1 cellular context compared by ENCODE assay signal in the genomic region with DNA sequence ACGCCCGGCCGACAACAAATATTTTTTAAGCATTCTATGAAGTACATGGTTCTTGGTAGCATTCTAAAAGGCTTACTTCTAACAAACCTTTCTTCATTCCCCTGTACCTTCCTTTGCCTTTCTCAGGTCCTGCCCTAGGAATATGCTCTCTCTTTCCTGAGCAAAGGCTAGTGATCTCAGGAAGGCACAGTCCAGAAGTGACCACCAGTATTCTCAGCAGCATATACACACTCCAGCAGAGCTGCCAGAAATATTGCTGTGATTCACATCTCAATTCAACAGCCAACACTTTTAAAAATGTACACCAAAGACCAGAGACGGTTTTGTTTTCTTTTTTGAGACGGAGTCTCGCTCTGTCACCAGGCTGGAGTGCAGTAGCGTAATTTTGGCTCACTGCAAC.
TF ChIP-seq lines count a peak whose summit lies in the region.

No MANE protein-coding gene starts in this region.

TF ChIP-seq in WTC11, 78 proteins besides CTCF, POLR2A, EP300 and RAD21 (continued from another document):
- TF ChIP-seq, protein P1, sequence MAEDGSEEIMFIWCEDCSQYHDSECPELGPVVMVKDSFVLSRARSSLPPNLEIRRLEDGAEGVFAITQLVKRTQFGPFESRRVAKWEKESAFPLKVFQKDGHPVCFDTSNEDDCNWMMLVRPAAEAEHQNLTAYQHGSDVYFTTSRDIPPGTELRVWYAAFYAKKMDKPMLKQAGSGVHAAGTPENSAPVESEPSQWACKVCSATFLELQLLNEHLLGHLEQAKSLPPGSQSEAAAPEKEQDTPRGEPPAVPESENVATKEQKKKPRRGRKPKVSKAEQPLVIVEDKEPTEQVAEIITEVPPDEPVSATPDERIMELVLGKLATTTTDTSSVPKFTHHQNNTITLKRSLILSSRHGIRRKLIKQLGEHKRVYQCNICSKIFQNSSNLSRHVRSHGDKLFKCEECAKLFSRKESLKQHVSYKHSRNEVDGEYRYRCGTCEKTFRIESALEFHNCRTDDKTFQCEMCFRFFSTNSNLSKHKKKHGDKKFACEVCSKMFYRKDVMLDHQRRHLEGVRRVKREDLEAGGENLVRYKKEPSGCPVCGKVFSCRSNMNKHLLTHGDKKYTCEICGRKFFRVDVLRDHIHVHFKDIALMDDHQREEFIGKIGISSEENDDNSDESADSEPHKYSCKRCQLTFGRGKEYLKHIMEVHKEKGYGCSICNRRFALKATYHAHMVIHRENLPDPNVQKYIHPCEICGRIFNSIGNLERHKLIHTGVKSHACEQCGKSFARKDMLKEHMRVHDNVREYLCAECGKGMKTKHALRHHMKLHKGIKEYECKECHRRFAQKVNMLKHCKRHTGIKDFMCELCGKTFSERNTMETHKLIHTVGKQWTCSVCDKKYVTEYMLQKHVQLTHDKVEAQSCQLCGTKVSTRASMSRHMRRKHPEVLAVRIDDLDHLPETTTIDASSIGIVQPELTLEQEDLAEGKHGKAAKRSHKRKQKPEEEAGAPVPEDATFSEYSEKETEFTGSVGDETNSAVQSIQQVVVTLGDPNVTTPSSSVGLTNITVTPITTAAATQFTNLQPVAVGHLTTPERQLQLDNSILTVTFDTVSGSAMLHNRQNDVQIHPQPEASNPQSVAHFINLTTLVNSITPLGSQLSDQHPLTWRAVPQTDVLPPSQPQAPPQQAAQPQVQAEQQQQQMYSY (CRISPR knock-in tag; IDR thresholded peaks at IDR 0.05) = no peak
- TF ChIP-seq ESRRA (CRISPR knock-in tag; IDR thresholded peaks at IDR 0.05; ENCODE audit: borderline replicate concordance) (no peak), TEAD4 (CRISPR knock-in tag; IDR thresholded peaks at IDR 0.05) (no peak), GRHL2 (CRISPR knock-in tag; IDR thresholded peaks at IDR 0.05; ENCODE audit: insufficient replicate concordance, severe bottlenecking) (no peak), FOXJ3 (CRISPR knock-in tag; IDR thresholded peaks at IDR 0.05; ENCODE audit: borderline replicate concordance) (no peak), PREB (CRISPR knock-in tag; IDR thresholded peaks at IDR 0.05; ENCODE audit: borderline replicate concordance) (no peak)
- TF ChIP-seq, protein P2, sequence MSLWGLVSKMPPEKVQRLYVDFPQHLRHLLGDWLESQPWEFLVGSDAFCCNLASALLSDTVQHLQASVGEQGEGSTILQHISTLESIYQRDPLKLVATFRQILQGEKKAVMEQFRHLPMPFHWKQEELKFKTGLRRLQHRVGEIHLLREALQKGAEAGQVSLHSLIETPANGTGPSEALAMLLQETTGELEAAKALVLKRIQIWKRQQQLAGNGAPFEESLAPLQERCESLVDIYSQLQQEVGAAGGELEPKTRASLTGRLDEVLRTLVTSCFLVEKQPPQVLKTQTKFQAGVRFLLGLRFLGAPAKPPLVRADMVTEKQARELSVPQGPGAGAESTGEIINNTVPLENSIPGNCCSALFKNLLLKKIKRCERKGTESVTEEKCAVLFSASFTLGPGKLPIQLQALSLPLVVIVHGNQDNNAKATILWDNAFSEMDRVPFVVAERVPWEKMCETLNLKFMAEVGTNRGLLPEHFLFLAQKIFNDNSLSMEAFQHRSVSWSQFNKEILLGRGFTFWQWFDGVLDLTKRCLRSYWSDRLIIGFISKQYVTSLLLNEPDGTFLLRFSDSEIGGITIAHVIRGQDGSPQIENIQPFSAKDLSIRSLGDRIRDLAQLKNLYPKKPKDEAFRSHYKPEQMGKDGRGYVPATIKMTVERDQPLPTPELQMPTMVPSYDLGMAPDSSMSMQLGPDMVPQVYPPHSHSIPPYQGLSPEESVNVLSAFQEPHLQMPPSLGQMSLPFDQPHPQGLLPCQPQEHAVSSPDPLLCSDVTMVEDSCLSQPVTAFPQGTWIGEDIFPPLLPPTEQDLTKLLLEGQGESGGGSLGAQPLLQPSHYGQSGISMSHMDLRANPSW (CRISPR knock-in tag; conservative IDR thresholded peaks at IDR 0.05; ENCODE audit: low read depth) = no peak
